1 cellular context compared by ENCODE assay signal in the genomic region with DNA sequence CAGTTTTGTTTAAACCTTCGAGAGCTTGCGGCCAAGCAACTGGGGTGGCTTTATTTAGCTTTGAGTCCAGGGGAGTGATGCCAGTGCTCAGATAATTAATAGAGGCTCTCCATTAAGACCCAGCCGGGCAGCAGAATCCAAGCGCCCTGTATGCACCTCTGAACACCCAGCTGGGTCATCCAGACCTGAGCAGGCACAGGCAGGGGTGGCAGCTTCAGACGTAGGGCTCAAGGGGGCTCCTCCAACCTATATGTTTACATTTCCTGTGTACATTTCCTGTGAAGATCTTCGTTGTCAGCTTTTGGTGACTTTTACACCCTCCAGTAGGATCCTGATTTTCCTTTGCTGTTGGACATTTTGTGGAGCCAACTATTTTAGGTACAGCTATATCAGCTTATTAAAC.
TF ChIP-seq lines count a peak whose summit lies in the region.

No MANE protein-coding gene starts in this region.

TF ChIP-seq in H1, 55 proteins besides CTCF, POLR2A, EP300 and RAD21:
- TF ChIP-seq ZNF274 (IDR thresholded peaks at IDR 0.05; ENCODE audit: borderline replicate concordance, extremely low read depth, low read length) = no peak
- no peak for TF ChIP-seq SP1 (IDR thresholded peaks at IDR 0.05; ENCODE audit: low read depth, low read length)
- TF ChIP-seq, protein P1, sequence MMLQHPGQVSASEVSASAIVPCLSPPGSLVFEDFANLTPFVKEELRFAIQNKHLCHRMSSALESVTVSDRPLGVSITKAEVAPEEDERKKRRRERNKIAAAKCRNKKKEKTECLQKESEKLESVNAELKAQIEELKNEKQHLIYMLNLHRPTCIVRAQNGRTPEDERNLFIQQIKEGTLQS (IDR thresholded peaks at IDR 0.05; ENCODE audit: insufficient read depth, low read depth, low read length) = no peak
- no peak for TF ChIP-seq MAFK (IDR thresholded peaks at IDR 0.05; ENCODE audit: low read depth, low read length)
- no peak for TF ChIP-seq GABPA (IDR thresholded peaks at IDR 0.05; ENCODE audit: borderline replicate concordance, insufficient read depth, low read length)
- TF ChIP-seq SAP30 (IDR thresholded peaks at IDR 0.05; ENCODE audit: insufficient read depth, insufficient replicate concordance, low read length) = no peak
- no peak for TF ChIP-seq TBP (IDR thresholded peaks at IDR 0.05; ENCODE audit: low read depth, low read length)
- TF ChIP-seq POLR2AphosphoS5 (IDR thresholded peaks at IDR 0.05; ENCODE audit: low read depth, low read length) = no peak
- no peak for TF ChIP-seq BRCA1 (IDR thresholded peaks at IDR 0.05; ENCODE audit: low read depth, low read length)
- no peak for TF ChIP-seq SRF (IDR thresholded peaks at IDR 0.05; ENCODE audit: low read depth, low read length)
- no peak for TF ChIP-seq KDM5A (IDR thresholded peaks at IDR 0.05; ENCODE audit: low read length)
- no peak for TF ChIP-seq TEAD4 (IDR thresholded peaks at IDR 0.05; ENCODE audit: low read depth, low read length)
- TF ChIP-seq JUN (IDR thresholded peaks at IDR 0.05; ENCODE audit: low read depth, low read length) = no peak
- TF ChIP-seq NRF1 (IDR thresholded peaks at IDR 0.05; ENCODE audit: low read depth, low read length) = no peak
- TF ChIP-seq POU5F1 (IDR thresholded peaks at IDR 0.05; ENCODE audit: low read depth, low read length) = no peak
- TF ChIP-seq, protein P2, sequence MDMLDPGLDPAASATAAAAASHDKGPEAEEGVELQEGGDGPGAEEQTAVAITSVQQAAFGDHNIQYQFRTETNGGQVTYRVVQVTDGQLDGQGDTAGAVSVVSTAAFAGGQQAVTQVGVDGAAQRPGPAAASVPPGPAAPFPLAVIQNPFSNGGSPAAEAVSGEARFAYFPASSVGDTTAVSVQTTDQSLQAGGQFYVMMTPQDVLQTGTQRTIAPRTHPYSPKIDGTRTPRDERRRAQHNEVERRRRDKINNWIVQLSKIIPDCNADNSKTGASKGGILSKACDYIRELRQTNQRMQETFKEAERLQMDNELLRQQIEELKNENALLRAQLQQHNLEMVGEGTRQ (IDR thresholded peaks at IDR 0.05; ENCODE audit: low read length) = no peak
